19 cellular contexts compared by ENCODE assay signal in the genomic region with DNA sequence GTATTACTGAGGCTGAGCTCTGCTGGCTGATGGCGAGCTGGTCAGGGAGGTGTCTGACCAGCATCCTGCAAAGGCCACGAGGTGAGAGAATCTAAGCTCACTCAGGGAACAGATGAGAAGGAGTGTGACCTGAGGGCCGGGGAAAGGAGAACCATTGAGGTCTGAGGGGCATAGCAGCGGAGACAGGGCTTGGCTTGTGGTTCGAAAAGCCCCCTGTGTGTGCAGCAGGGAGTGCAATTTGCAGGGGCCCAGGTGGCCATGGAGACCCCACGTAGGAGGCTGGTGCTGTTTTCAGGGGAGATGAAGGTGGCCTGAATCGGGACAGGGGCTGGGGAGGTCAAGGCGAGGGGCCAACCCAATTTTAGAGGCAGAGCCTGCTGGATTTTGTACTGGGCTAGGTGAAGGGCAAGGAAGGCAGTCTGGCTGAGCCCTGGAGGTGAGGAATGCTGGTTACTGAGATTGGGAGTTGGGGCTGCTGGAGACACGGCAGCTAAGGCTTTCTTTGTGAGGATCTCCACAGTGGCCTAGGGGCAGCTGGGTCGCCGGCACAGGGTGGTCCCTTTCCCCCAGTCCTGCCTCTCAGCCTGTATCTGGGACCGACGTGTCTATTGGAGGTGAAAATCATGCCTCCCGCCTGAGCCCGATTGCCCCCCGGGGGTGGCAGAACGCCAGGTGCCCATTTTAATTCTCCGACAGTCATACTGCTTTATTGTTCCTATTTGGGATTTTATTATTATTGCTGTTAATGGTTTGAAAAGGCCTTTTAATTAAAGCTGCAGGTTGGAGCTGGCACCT. TPM values are rescaled to one million over a fixed set of nuclear protein-coding genes. Genes with fewer than 3 reads are reported as not detected.
A peak's percentile ranks its signal among the peaks of the same experiment; 100 is the strongest.
DNase-seq lines count a peak whose midpoint lies in the region; ATAC-seq and TF ChIP-seq lines count a peak whose summit lies in the region.
"Had no signal": no experiment of that assay in that cellular context is flagged by ENCODE, and none has a peak within 500 bp of the region (broad histone marks: within the 10 kb centered on the region; RNA-seq: fewer than 3 reads in every experiment).

No MANE protein-coding gene starts in this region.

- no peaks in the 10 kb centered on the region for H3K79me2 ChIP-seq in GM23338 (replicated peaks; ENCODE audit: insufficient read depth)
- H3K79me2 ChIP-seq in neural progenitor cell (ENCODE audit: low read depth), result no peaks in the 10 kb centered on the region

- H3K4me1 Mint-ChIP-seq in GM23338, result peaks cover 67% of the 10 kb centered on the region
- peaks cover 63% of the 10 kb centered on the region for H3K4me1 Mint-ChIP-seq in brain
- H3K4me1 Mint-ChIP-seq in neural progenitor cell, result peaks cover 40% of the 10 kb centered on the region

- H3K4me3 ChIP-seq in GM23338 (no peak overlapping the region), neural progenitor cell (no peak overlapping the region)
- H3K4me3 ChIP-seq: A549, K562 had no signal

- H3K27me3 Mint-ChIP-seq in GM23338 (ENCODE audit: insufficient read depth, low read depth, poor library complexity), result peaks cover 45% of the 10 kb centered on the region
- H3K27me3 Mint-ChIP-seq in brain, result peaks cover 3% of the 10 kb centered on the region
- peaks cover 11% of the 10 kb centered on the region for H3K27me3 Mint-ChIP-seq in neural progenitor cell (ENCODE audit: insufficient read depth, low read depth)

- H3K4me1 ChIP-seq in GM23338 (ENCODE audit: insufficient read depth), result peaks cover 20% of the 10 kb centered on the region
- peaks cover 10% of the 10 kb centered on the region for H3K4me1 ChIP-seq in neural progenitor cell
- H3K4me1 ChIP-seq: A549 had no signal

- H3K36me3 Mint-ChIP-seq in GM23338 (ENCODE audit: low read depth) (no peaks in the 10 kb centered on the region), brain (no peaks in the 10 kb centered on the region), neural progenitor cell (no peaks in the 10 kb centered on the region)
- H3K36me3 Mint-ChIP-seq: CD8-positive, alpha-beta T cell had no signal

- H3K36me3 ChIP-seq in GM23338 (ENCODE audit: insufficient read depth) (no peaks in the 10 kb centered on the region), neural progenitor cell (no peaks in the 10 kb centered on the region)
- H3K36me3 ChIP-seq: BE2C had no signal

- H3K4me3 Mint-ChIP-seq in GM23338 (no peak overlapping the region), brain (no peak overlapping the region), neural progenitor cell (no peak overlapping the region)
- H3K4me3 Mint-ChIP-seq: CD8-positive, alpha-beta T cell; HFFc6 had no signal

- H3K4me2 ChIP-seq in GM23338 (no peak overlapping the region), neural progenitor cell (no peak overlapping the region)
- H3K4me2 ChIP-seq: A549 had no signal

- H4K20me1 ChIP-seq in GM23338 (replicated peaks; ENCODE audit: insufficient read depth) (peaks cover 7% of the 10 kb centered on the region; the same call in 1 of the 2 replicates), neural progenitor cell (ENCODE audit: low read depth) (peaks cover 4% of the 10 kb centered on the region)

- no peaks in the 10 kb centered on the region for H3K9me3 Mint-ChIP-seq in GM23338
- no peaks in the 10 kb centered on the region for H3K9me3 Mint-ChIP-seq in brain
- H3K9me3 Mint-ChIP-seq in neural progenitor cell, result no peaks in the 10 kb centered on the region
- H3K9me3 Mint-ChIP-seq: CD8-positive, alpha-beta T cell; HFFc6 had no signal

- H3K27me3 ChIP-seq in GM23338 (ENCODE audit: insufficient read depth) (peaks cover 30% of the 10 kb centered on the region), neural progenitor cell (no peaks in the 10 kb centered on the region)
- H3K27me3 ChIP-seq: BE2C had no signal

- DNase-seq in GM23338 (ENCODE audit: low spot score) (no peak), NCI-H146 (lab: John Stamatoyannopoulos, UW) (peak; percentile 26), neural progenitor cell (ENCODE audit: low spot score) (no peak), A172 (ENCODE audit: low spot score) (no peak), MV-4-11 (lab: John Stamatoyannopoulos, UW) (no peak), DMS 273 (lab: John Stamatoyannopoulos, UW; ENCODE audit: unreplicated experiment) (no peak), NCI-H2081 (lab: John Stamatoyannopoulos, UW) (no peak)
- DNase-seq: BE2C; CD8-positive, alpha-beta T cell; COR-L47; DND-41; GDM1; HCEC 1CT; HFFc6 had no signal

- H3K27ac Mint-ChIP-seq in GM23338 (no peak overlapping the region), brain (peak overlapping the region in 3 of 5 experiments; percentile 37 to 97 (median 68)), neural progenitor cell (peak overlapping the region; percentile 53)
- H3K27ac Mint-ChIP-seq: CD8-positive, alpha-beta T cell; HFFc6 had no signal

- H3K27ac ChIP-seq in GM23338 (ENCODE audit: low read depth), result no peak overlapping the region
- H3K27ac ChIP-seq in neural progenitor cell, result no peak overlapping the region
- H3K27ac ChIP-seq: A549, C4-2B, HL-60 had no signal

- no peak for TF ChIP-seq CTCF in GM23338 (conservative IDR thresholded peaks at IDR 0.05; ENCODE audit: low read depth in 2 of 2)
- TF ChIP-seq CTCF in brain (conservative IDR thresholded peaks at IDR 0.05), result no peak
- no peak for TF ChIP-seq CTCF in neural progenitor cell (IDR thresholded peaks at IDR 0.05)

- ATAC-seq in GM23338, result peak; percentile 5; the same call in 1 of the 3 replicates
- ATAC-seq: A549; CD8-positive, alpha-beta T cell; K562 had no signal

- H3K9me3 ChIP-seq in neural progenitor cell (ENCODE audit: low read depth), result no peaks in the 10 kb centered on the region
- H3K9me3 ChIP-seq: A549, BE2C had no signal

- no peak overlapping the region for H3K9ac ChIP-seq in neural progenitor cell

- H3F3A ChIP-seq in GM23338 (replicated peaks; ENCODE audit: low read depth) (no peaks in the 10 kb centered on the region), neural progenitor cell (ENCODE audit: low read depth) (no peaks in the 10 kb centered on the region)

- H3K9me2 ChIP-seq in GM23338 (ENCODE audit: insufficient read depth), result no peaks in the 10 kb centered on the region

- H2AFZ ChIP-seq in GM23338 (no peak overlapping the region), neural progenitor cell (replicated peaks) (no peak overlapping the region)

TF ChIP-seq in GM23338, 12 proteins besides CTCF, POLR2A, EP300 and RAD21:
- no peak for TF ChIP-seq STAT1 (IDR thresholded peaks at IDR 0.05; ENCODE audit: unreplicated experiment)
- TF ChIP-seq EZH2 (IDR thresholded peaks at IDR 0.05; ENCODE audit: low read depth, unreplicated experiment), result no peak
- TF ChIP-seq, protein P1, sequence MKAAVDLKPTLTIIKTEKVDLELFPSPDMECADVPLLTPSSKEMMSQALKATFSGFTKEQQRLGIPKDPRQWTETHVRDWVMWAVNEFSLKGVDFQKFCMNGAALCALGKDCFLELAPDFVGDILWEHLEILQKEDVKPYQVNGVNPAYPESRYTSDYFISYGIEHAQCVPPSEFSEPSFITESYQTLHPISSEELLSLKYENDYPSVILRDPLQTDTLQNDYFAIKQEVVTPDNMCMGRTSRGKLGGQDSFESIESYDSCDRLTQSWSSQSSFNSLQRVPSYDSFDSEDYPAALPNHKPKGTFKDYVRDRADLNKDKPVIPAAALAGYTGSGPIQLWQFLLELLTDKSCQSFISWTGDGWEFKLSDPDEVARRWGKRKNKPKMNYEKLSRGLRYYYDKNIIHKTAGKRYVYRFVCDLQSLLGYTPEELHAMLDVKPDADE (IDR thresholded peaks at IDR 0.05), result no peak

RNA-seq across cellular contexts. Expression of a gene that starts 28.3 kb away (rescaled TPM):
- 34.9 and 46.1 TPM in 2 replicates for total RNA-seq in GM23338 (2014; rRNA removed; shearing (Covaris generic))
- 46.8 and 52.2 TPM in 2 replicates for polyA plus RNA-seq in GM23338 (2016; fragmentation: Nextera tagmentation; extraction: Ambion mirVana)
- polyA plus RNA-seq in brain (ENCODE audit: insufficient read depth, low read depth, low replicate concordance), result 190 TPM
- total RNA-seq in neural progenitor cell (ENCODE audit: low replicate concordance), result 21.7 and 74.5 TPM in 2 replicates
- 23.0 and 29.6 TPM in 2 replicates for total RNA-seq in A172 (2014; rRNA removed; shearing (Covaris generic))
